Comparison of ENCODE assay signal across 8 cellular contexts in the genomic region with DNA sequence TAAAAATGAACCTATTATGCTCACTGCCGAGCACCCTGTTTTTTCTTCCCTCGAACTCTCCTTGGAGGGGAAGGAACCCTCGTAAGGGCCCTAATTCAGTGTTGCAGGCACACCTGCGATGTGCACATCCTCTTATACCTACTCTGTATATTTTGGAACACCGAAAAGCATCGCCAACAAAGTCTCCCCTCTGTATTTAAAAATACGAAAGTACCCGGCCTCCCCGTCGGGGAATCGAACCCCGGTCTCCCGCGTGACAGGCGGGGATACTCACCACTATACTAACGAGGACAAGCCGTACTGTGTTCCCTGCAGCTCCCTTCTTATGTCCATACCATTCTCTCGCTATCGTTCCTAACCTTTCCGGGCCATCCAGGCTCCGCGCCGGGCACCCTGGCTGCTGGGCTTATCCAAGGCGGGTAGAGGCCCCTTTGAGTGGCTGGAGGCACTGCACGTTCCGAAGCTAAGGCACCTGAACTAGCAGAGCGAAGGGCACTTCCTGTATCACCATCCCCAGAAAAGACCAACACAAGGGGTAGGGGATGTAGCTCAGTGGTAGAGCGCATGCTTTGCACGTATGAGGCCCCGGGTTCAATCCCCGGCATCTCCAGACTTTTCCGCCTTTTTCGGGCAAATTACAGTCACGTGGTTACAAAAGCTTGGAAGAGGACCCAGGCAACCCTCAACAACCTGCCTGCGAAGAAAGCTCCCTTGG. TPM values are rescaled to one million over a fixed set of nuclear protein-coding genes. Genes with fewer than 3 reads are reported as not detected.
DNase-seq lines count a peak whose midpoint lies in the region; ATAC-seq and TF ChIP-seq lines count a peak whose summit lies in the region.

No MANE protein-coding gene starts in this region.

- H3K4me1 ChIP-seq in HUES64 (ENCODE audit: insufficient read depth, low read length), result peaks cover 11% of the 10 kb centered on the region
- peaks cover 19% of the 10 kb centered on the region for H3K4me1 ChIP-seq in neuron (ENCODE audit: insufficient read depth, low read length)

- no peak overlapping the region for H2AFZ ChIP-seq in neuron (ENCODE audit: low read depth, low read length)

- TF ChIP-seq CTCF in C4-2B (conservative IDR thresholded peaks at IDR 0.05), result peak; percentile 31
- no peak for TF ChIP-seq CTCF in fibroblast of pulmonary artery (IDR thresholded peaks at IDR 0.05; ENCODE audit: low read length, missing control alignments)

- H3K27me3 ChIP-seq in HUES64 (ENCODE audit: insufficient read depth, low read length) (no peaks in the 10 kb centered on the region), neuron (ENCODE audit: insufficient read depth, low read length) (no peaks in the 10 kb centered on the region)

- H3K9me3 ChIP-seq in HUES64 (ENCODE audit: insufficient read depth, low read depth, low read length), result no peaks in the 10 kb centered on the region
- H3K9me3 ChIP-seq in neuron (ENCODE audit: low read length), result no peaks in the 10 kb centered on the region

- H3K27ac ChIP-seq in C4-2B, result peak overlapping the region; percentile 73
- H3K27ac ChIP-seq in HUES64 (ENCODE audit: low read depth, low read length), result peak overlapping the region; percentile 84
- H3K27ac ChIP-seq in temporal lobe (ENCODE audit: low read depth, low read length), result peak overlapping the region; percentile 97

- H3K36me3 ChIP-seq in HUES64 (ENCODE audit: insufficient read depth, low read length), result 0 out of 2 replicates have a peak, but pooled peaks cover 3% of the 10 kb centered on the region
- H3K36me3 ChIP-seq in neuron (ENCODE audit: insufficient read depth, low read length), result peaks cover 4% of the 10 kb centered on the region

- H3K9ac ChIP-seq in HUES64 (ENCODE audit: low read depth, low read length), result peak overlapping the region; percentile 70

- ATAC-seq in GM21447 (IDR thresholded peaks at IDR 0.05; ENCODE audit: unreplicated experiment), result peak; percentile 48

- DNase-seq in activated T-cell treated with anti-CD3 and anti-CD28 coated beads for 1 hour (ENCODE audit: low read depth) (peak; percentile 83), fibroblast of pulmonary artery (ENCODE audit: low read depth) (peak; percentile 94), SIG-M5 treated with dmso at 0.1 percent for 504 hours (lab: John Stamatoyannopoulos, UW; ENCODE audit: unreplicated experiment) (no peak)

- peak overlapping the region; percentile 63 for H3K4me3 ChIP-seq in HUES64 (ENCODE audit: low read length)
- peak overlapping the region; percentile 59 for H3K4me3 ChIP-seq in fibroblast of pulmonary artery (replicated peaks; ENCODE audit: low read depth, low read length)
- H3K4me3 ChIP-seq in neuron (ENCODE audit: low read length), result peak overlapping the region; percentile 54

- WGBS in HUES64, result under 1% methylated on average over 35 of the region's 35 CpGs

RNA-seq across cellular contexts. Expression of a gene that starts 25.1 kb away (rescaled TPM):
- polyA plus RNA-seq in HUES64 (2013, experiment 1 of 2), result 577 TPM
- 651 TPM for polyA plus RNA-seq in HUES64 (2013, experiment 2 of 2)
- 846 TPM for total RNA-seq in temporal lobe

RNA-seq across cellular contexts. Expression of a gene that starts 49.3 kb away (rescaled TPM):
- 25.8 TPM for polyA plus RNA-seq in HUES64 (2013, experiment 1 of 2)
- polyA plus RNA-seq in HUES64 (2013, experiment 2 of 2), result 18.9 TPM
- 10.8 TPM for total RNA-seq in temporal lobe

RNA-seq across cellular contexts. Expression of a gene that starts 53.9 kb away (rescaled TPM):
- polyA plus RNA-seq in HUES64 (2013, experiment 1 of 2), result 5.1 TPM
- 5.5 TPM for polyA plus RNA-seq in HUES64 (2013, experiment 2 of 2)
- total RNA-seq in temporal lobe, result 17.2 TPM
